ENCODE assay signal across 20 cellular contexts in the genomic region with DNA sequence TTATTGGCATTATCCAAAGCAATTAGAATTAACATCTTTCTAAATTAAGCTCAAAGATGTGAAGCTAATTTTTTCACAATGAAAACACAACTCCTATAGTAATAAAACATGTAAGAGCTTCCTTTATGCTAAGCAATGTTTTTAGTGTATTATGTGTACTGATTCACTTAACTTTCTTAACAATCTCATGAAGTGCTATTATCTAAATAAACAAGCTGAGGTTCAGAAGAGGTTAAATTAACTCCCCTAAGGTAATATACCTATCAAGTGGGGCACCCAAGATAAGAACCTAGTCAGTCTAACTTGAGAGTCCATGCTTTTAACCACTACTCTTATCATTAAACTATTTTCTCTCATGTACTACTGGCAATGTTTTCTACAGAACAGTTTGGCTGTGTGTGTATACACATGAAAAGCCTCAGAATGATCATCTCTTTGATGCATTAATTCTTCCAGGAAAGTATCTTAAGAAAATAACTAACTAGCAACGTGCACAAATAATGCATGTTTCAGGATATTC. TPM values are rescaled to one million over a fixed set of nuclear protein-coding genes. Genes with fewer than 3 reads are reported as not detected.
DNase-seq lines count a peak whose midpoint lies in the region; ATAC-seq, FAIRE-seq and TF ChIP-seq lines count a peak whose summit lies in the region.
"Had no signal": no experiment of that assay in that cellular context is flagged by ENCODE, and none has a peak within 500 bp of the region (broad histone marks: within the 10 kb centered on the region; RNA-seq: fewer than 3 reads in every experiment).

No MANE protein-coding gene starts in this region.

- H3K9ac ChIP-seq in IMR-90 (ENCODE audit: low read depth, low read length), result no peak overlapping the region

- POLR2A ChIA-PET in IMR-90 (lab: Charles Lee; ENCODE audit: unreplicated experiment), result no interaction called here
- POLR2A ChIA-PET in activated CD8-positive, alpha-beta T cell treated with anti-CD3 and anti-CD28 coated beads, Interleukin-2, amount 10 ng/mL, durations not matched to agents 7 days and 5 days (lab: Charles Lee), result interaction anchor here (0.5 to 2.3 kb wide), 3 partner anchors 9 to 24 kb away, joined by 3 to 17 read pairs (median 3); a partner anchor contains a TSS

- H3K56ac ChIP-seq in IMR-90 (ENCODE audit: extremely low read depth, insufficient read depth, low read length), result no peak overlapping the region

- no peak overlapping the region for H2AK9ac ChIP-seq in IMR-90 (replicated peaks; ENCODE audit: low read depth, low read length, poor library complexity)

- peaks cover 42% of the 10 kb centered on the region for H4K20me1 ChIP-seq in IMR-90 (ENCODE audit: insufficient read depth, low read length)

- H3K27me3 ChIP-seq in IMR-90 (ENCODE audit: control insufficient read depth, insufficient read depth, low read length), result no peaks in the 10 kb centered on the region
- no peaks in the 10 kb centered on the region for H3K27me3 ChIP-seq in left lung
- H3K27me3 ChIP-seq: BE2C had no signal

- no peak overlapping the region for H4K5ac ChIP-seq in IMR-90 (ENCODE audit: low read depth, low read length)

- no TSS peak for BruUV-seq in IMR-90 (replicated peaks; lab: Mats Ljungman, UMichigan)

- no peak overlapping the region for H2BK20ac ChIP-seq in IMR-90 (ENCODE audit: low read depth, low read length)

- no peak overlapping the region; a peak in 1 of 4 replicates for H4K8ac ChIP-seq in IMR-90 (ENCODE audit: low read depth in 2 of 2, low read length in 2 of 2)

- H3K4me3 Mint-ChIP-seq in activated naive CD8-positive, alpha-beta T cell, result no peak overlapping the region
- H3K4me3 Mint-ChIP-seq in activated naive CD8-positive, alpha-beta T cell treated with anti-CD3 and anti-CD28 coated beads, Interleukin-2, amount 50 U/mL, for 24 hours, result no peak overlapping the region
- H3K4me3 Mint-ChIP-seq in activated CD8-positive, alpha-beta T cell treated with anti-CD3 and anti-CD28 coated beads, Interleukin-2, amount 10 ng/mL, durations not matched to agents 7 days and 5 days, result no peak overlapping the region
- H3K4me3 Mint-ChIP-seq: CD8-positive, alpha-beta T cell had no signal

- H4K91ac ChIP-seq in IMR-90 (ENCODE audit: insufficient read depth, low read depth, low read length), result no peak overlapping the region

- FAIRE-seq in H54 (lab: Jason Lieb, UNC), result no peak
- FAIRE-seq: GM12892 had no signal

- TF ChIP-seq RAD21 in IMR-90 (IDR thresholded peaks at IDR 0.05; ENCODE audit: low read length), result no peak

- H2BK120ac ChIP-seq in IMR-90 (ENCODE audit: low read depth, low read length), result no peak overlapping the region

- no peak for ATAC-seq in activated naive CD8-positive, alpha-beta T cell treated with anti-CD3 and anti-CD28 coated beads, Interleukin-2, amount 50 U/mL, for 24 hours
- ATAC-seq in IMR-90 (ENCODE audit: low read depth) (0 out of 2 replicates have a peak, but pooled peaks have one; percentile 11), left lung (peak; percentile 64), GM19452 (IDR thresholded peaks at IDR 0.05; ENCODE audit: unreplicated experiment) (no peak)
- ATAC-seq in activated CD8-positive, alpha-beta T cell treated with anti-CD3 and anti-CD28 coated beads, Interleukin-2, amount 10 ng/mL, durations not matched to agents 7 days and 5 days, result no peak
- ATAC-seq: CD8-positive, alpha-beta T cell; Panc1 had no signal

- no peaks in the 10 kb centered on the region for H3K9me3 Mint-ChIP-seq in activated naive CD8-positive, alpha-beta T cell (ENCODE audit: low read depth)
- no peaks in the 10 kb centered on the region for H3K9me3 Mint-ChIP-seq in activated naive CD8-positive, alpha-beta T cell treated with anti-CD3 and anti-CD28 coated beads, Interleukin-2, amount 50 U/mL, for 24 hours
- no peaks in the 10 kb centered on the region for H3K9me3 Mint-ChIP-seq in activated CD8-positive, alpha-beta T cell treated with anti-CD3 and anti-CD28 coated beads, Interleukin-2, amount 10 ng/mL, durations not matched to agents 7 days and 5 days (ENCODE audit: insufficient read depth)
- H3K9me3 Mint-ChIP-seq: CD8-positive, alpha-beta T cell had no signal

- intact Hi-C loops in IMR-90 (cut with micrococcal nuclease) (loop anchor here (5.0 to 10.0 kb wide), 3 partner anchors 63 to 315 kb away; a partner anchor contains a TSS), left lung (cut with DNase I) (no loop called here)

- H3K79me1 ChIP-seq in IMR-90 (ENCODE audit: low read depth in 1 of 2, low read length in 2 of 2), result peaks cover 15 to 57% of the 10 kb centered on the region in 2 experiments

- no peak for TF ChIP-seq CTCF in IMR-90 (conservative IDR thresholded peaks at IDR 0.05; ENCODE audit: low read depth, low read length)
- TF ChIP-seq CTCF in left lung (IDR thresholded peaks at IDR 0.05), result no peak

- H3K4me1 ChIP-seq in IMR-90 (ENCODE audit: control insufficient read depth, insufficient read depth, low read length), result no peaks in the 10 kb centered on the region
- H3K4me1 ChIP-seq in left lung, result peaks cover 0 to 21% of the 10 kb centered on the region in 2 donors
- H3K4me1 ChIP-seq: BE2C had no signal

- H3K14ac ChIP-seq in IMR-90 (replicated peaks; ENCODE audit: low read depth, low read length), result no peak overlapping the region

- no peaks in the 10 kb centered on the region for H3K27me3 Mint-ChIP-seq in activated naive CD8-positive, alpha-beta T cell
- H3K27me3 Mint-ChIP-seq in activated naive CD8-positive, alpha-beta T cell treated with anti-CD3 and anti-CD28 coated beads, Interleukin-2, amount 50 U/mL, for 24 hours, result no peaks in the 10 kb centered on the region
- no peaks in the 10 kb centered on the region for H3K27me3 Mint-ChIP-seq in activated CD8-positive, alpha-beta T cell treated with anti-CD3 and anti-CD28 coated beads, Interleukin-2, amount 10 ng/mL, durations not matched to agents 7 days and 5 days (ENCODE audit: low read depth)

- H3K36me3 ChIP-seq in IMR-90 (ENCODE audit: control insufficient read depth, insufficient read depth, low read length) (peaks cover 18% of the 10 kb centered on the region), left lung (peaks cover 0 to 53% of the 10 kb centered on the region in 2 donors)

- peak overlapping the region; percentile 65 for H3K27ac Mint-ChIP-seq in activated naive CD8-positive, alpha-beta T cell
- H3K27ac Mint-ChIP-seq in activated naive CD8-positive, alpha-beta T cell treated with anti-CD3 and anti-CD28 coated beads, Interleukin-2, amount 50 U/mL, for 24 hours, result no peak overlapping the region
- H3K27ac Mint-ChIP-seq in activated CD8-positive, alpha-beta T cell treated with anti-CD3 and anti-CD28 coated beads, Interleukin-2, amount 10 ng/mL, durations not matched to agents 7 days and 5 days, result peak overlapping the region; percentile 11

- no CpG with 5 or more reads among the region's 1 CpG for WGBS in IMR-90 (ENCODE audit: extremely low coverage in 2 of 2, insufficient read length in 1 of 2), 2 experiments

- H3K9me3 ChIP-seq in IMR-90 (ENCODE audit: control insufficient read depth, insufficient read depth, low read length) (no peaks in the 10 kb centered on the region), left lung (no peaks in the 10 kb centered on the region)
- H3K9me3 ChIP-seq: BE2C had no signal

- H3K4me2 ChIP-seq in IMR-90 (ENCODE audit: low read depth, low read length), result no peak overlapping the region

- in situ Hi-C loops in IMR-90 (cut with MboI; ENCODE audit: low sequenced_read_pairs), result no loop called here

- dilution Hi-C loops in IMR-90 (cut with HindIII; ENCODE audit: low sequenced_read_pairs, unreplicated experiment), result no loop called here

- TF ChIP-seq POLR2A in IMR-90 (IDR thresholded peaks at IDR 0.05; ENCODE audit: low read depth, low read length), result no peak
- TF ChIP-seq POLR2A in H54 (IDR thresholded peaks at IDR 0.05; ENCODE audit: low read depth, low read length), result no peak

- H3K36me3 Mint-ChIP-seq in activated naive CD8-positive, alpha-beta T cell, result peaks cover 22% of the 10 kb centered on the region
- H3K36me3 Mint-ChIP-seq in activated naive CD8-positive, alpha-beta T cell treated with anti-CD3 and anti-CD28 coated beads, Interleukin-2, amount 50 U/mL, for 24 hours (ENCODE audit: low read depth), result peaks cover 66% of the 10 kb centered on the region
- peaks cover 64% of the 10 kb centered on the region for H3K36me3 Mint-ChIP-seq in activated CD8-positive, alpha-beta T cell treated with anti-CD3 and anti-CD28 coated beads, Interleukin-2, amount 10 ng/mL, durations not matched to agents 7 days and 5 days (ENCODE audit: low read depth)

- H2AK5ac ChIP-seq in IMR-90 (ENCODE audit: low read depth, low read length), result no peak overlapping the region

- CTCF ChIA-PET in IMR-90 (lab: Yijun Ruan, JAX), result interaction anchor here (0.7 to 1.6 kb wide), 3 partner anchors 12 to 188 kb away, joined by 3 to 5 read pairs (median 4); a partner anchor contains a TSS
- CTCF ChIA-PET in activated CD8-positive, alpha-beta T cell treated with anti-CD3 and anti-CD28 coated beads, Interleukin-2, amount 10 ng/mL, durations not matched to agents 7 days and 5 days (lab: Charles Lee), result interaction anchor here (0.8 to 4.2 kb wide), 7 partner anchors 9 to 64 kb away, joined by 3 to 17 read pairs (median 4); a partner anchor contains a TSS

- H3K23ac ChIP-seq in IMR-90 (ENCODE audit: low read depth, low read length), result no peak overlapping the region

- no peak overlapping the region for H3K18ac ChIP-seq in IMR-90 (ENCODE audit: low read depth, low read length)

- H2BK5ac ChIP-seq in IMR-90 (ENCODE audit: low read depth, low read length, poor library complexity, severe bottlenecking), result peak overlapping the region; percentile 59

- no peak overlapping the region for H2AFZ ChIP-seq in IMR-90 (replicated peaks; ENCODE audit: low read length, poor library complexity)

- H3K4ac ChIP-seq in IMR-90 (ENCODE audit: low read depth, low read length), result no peak overlapping the region

- H3K4me1 Mint-ChIP-seq in activated naive CD8-positive, alpha-beta T cell (ENCODE audit: low read depth), result peaks cover 78% of the 10 kb centered on the region
- H3K4me1 Mint-ChIP-seq in activated naive CD8-positive, alpha-beta T cell treated with anti-CD3 and anti-CD28 coated beads, Interleukin-2, amount 50 U/mL, for 24 hours, result peaks cover 66% of the 10 kb centered on the region
- H3K4me1 Mint-ChIP-seq in activated CD8-positive, alpha-beta T cell treated with anti-CD3 and anti-CD28 coated beads, Interleukin-2, amount 10 ng/mL, durations not matched to agents 7 days and 5 days (ENCODE audit: low read depth), result peaks cover 73% of the 10 kb centered on the region

- H3K27ac ChIP-seq in IMR-90 (ENCODE audit: insufficient read depth, low read length), result no peak overlapping the region; the same call in 1 of the 2 replicates
- H3K27ac ChIP-seq in left lung, result no peak overlapping the region

- DNase-seq in activated naive CD8-positive, alpha-beta T cell treated with anti-CD3 and anti-CD28 coated beads, Interleukin-2, amount 50 U/mL, for 24 hours, result no peak
- DNase-seq in IMR-90 (no peak), left lung (no peak), H54 (ENCODE audit: insufficient read length, low spot score) (no peak)
- DNase-seq in activated CD8-positive, alpha-beta T cell treated with anti-CD3 and anti-CD28 coated beads, Interleukin-2, amount 10 ng/mL, durations not matched to agents 7 days and 5 days, result no peak
- no peak for DNase-seq in activated naive CD4-positive, alpha-beta T cell treated with Interleukin-2 at 50 U/mL for 16 hours
- DNase-seq: BE2C; CD8-positive, alpha-beta T cell; DND-41; GDM1; GOT3; MM.1S; NCI-H1105; NCI-H1694 treated with DMSO at 0.1 percent for 48 hours; NCI-H446 treated with DMSO at 0.1 percent for 48 hours; NCI-H748 treated with DMSO at 0.1 percent for 48 hours had no signal

- H3K4me3 ChIP-seq in IMR-90 (ENCODE audit: insufficient read depth, low read depth, low read length) (no peak overlapping the region), left lung (no peak overlapping the region)

- H3K9me1 ChIP-seq in IMR-90 (ENCODE audit: insufficient read depth, low read length), result 0 out of 2 replicates have a peak, but pooled peaks cover 2% of the 10 kb centered on the region

- H2BK15ac ChIP-seq in IMR-90 (ENCODE audit: low read depth, low read length), result no peak overlapping the region

RNA-seq across cellular contexts. Expression of a gene that starts 13.6 kb away (rescaled TPM):
- total RNA-seq in IMR-90 (2012; rRNA removed) (183 and 306 TPM in 2 replicates), left lung (100 to 1,000 TPM; 105 to 119 TPM)
- polyA plus RNA-seq in IMR-90 (2012; rRNA removed), result 63.3 and 80.5 TPM in 2 replicates
- polyA plus RNA-seq in IMR-90 (2012; cell fraction: cytosol; rRNA removed), result 38.6 and 103 TPM in 2 replicates
- 11.8 and 39.2 TPM in 2 replicates for polyA plus RNA-seq in IMR-90 (2012; cell fraction: nucleus; rRNA removed; ENCODE audit: low replicate concordance)
- 100 to 1,000 TPM; 173 to 178 TPM for total RNA-seq in activated CD8-positive, alpha-beta T cell treated with anti-CD3 and anti-CD28 coated beads, Interleukin-2, amount 10 ng/mL, durations not matched to agents 7 days and 5 days

RNA-seq across cellular contexts. Expression of a gene that starts 29.2 kb away (rescaled TPM):
- total RNA-seq in IMR-90 (2012; rRNA removed), result under 0.01 and 0.18 TPM in 2 replicates
- 0.09 TPM in 1 of 2 replicates, not detected in the other for polyA plus RNA-seq in IMR-90 (2012; rRNA removed)
- 0.03 and 0.06 TPM in 2 replicates for polyA plus RNA-seq in IMR-90 (2012; cell fraction: cytosol; rRNA removed)
- polyA plus RNA-seq in IMR-90 (2012; cell fraction: nucleus; rRNA removed; ENCODE audit: low replicate concordance), result 0.06 TPM in 1 of 2 replicates, not detected in the other
- under 1 TPM; 0.45 to 0.60 TPM for total RNA-seq in activated CD8-positive, alpha-beta T cell treated with anti-CD3 and anti-CD28 coated beads, Interleukin-2, amount 10 ng/mL, durations not matched to agents 7 days and 5 days
- total RNA-seq in left lung, result 10 to 100 TPM; 12.5 to 22.6 TPM

Comparison
In these comparisons a context has a peak if more than half of its experiments do, and no peak if none do; other contexts are left out.
1. ATAC-seq: peak in IMR-90 (single experiment) and left lung (single experiment); none in activated naive CD8-positive, alpha-beta T cell treated with anti-CD3 and anti-CD28 coated beads, Interleukin-2, amount 50 U/mL, for 24 hours (single experiment), activated CD8-positive, alpha-beta T cell treated with anti-CD3 and anti-CD28 coated beads, Interleukin-2, amount 10 ng/mL, durations not matched to agents 7 days and 5 days (single experiment) and GM19452 (single experiment).
2. RNA of a gene that starts 29.2 kb away (total RNA-seq): 12.5 to 22.6 TPM in left lung; 0.45 to 0.60 TPM in activated CD8-positive, alpha-beta T cell treated with anti-CD3 and anti-CD28 coated beads, Interleukin-2, amount 10 ng/mL, durations not matched to agents 7 days and 5 days and under 0.01 to 0.18 TPM in IMR-90; every median in the first group is over 4 times any median in the second.